Comparison of ENCODE assay signal across 1 cellular context in genomic region chr22:44671742-44672141, GRCh38.
TF ChIP-seq lines count a peak whose summit lies in the region.

No MANE protein-coding gene starts in this region.

TF ChIP-seq in HepG2, 621 proteins besides CTCF, POLR2A, EP300 and RAD21 (continued from another document):
- TF ChIP-seq ZXDC (CRISPR knock-in tag; IDR thresholded peaks at IDR 0.05) (no peak), AGO1 (IDR thresholded peaks at IDR 0.05; ENCODE audit: low read depth, low read length, poor library complexity, severe bottlenecking) (no peak), SAP130 (CRISPR knock-in tag; IDR thresholded peaks at IDR 0.05; ENCODE audit: low read depth) (peak; percentile 54), ZNF549 (CRISPR knock-in tag; IDR thresholded peaks at IDR 0.05) (no peak), ZNF572 (CRISPR knock-in tag; IDR thresholded peaks at IDR 0.05) (no peak)
